In the genomic region with DNA sequence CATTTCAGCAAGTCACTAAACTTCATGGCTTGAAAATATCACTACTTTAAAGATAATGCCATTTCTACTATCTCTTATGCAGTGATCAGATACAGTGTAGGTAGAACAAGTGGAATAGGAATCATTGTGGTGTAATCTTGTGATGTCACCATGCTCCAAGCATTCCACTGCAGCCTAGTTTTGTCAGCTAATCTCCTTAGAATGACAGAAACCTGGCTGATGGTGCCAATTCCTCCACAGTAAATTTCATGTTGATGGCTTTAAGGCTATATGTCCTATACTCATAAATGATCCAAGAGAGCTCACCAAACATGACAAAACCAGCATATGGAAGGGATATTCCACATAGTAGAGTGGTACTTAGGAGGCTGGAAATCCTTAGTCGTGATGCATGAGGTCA, we compare ENCODE assay signal across 21 cellular contexts.
"Had no signal": no experiment of that assay in that cellular context is flagged by ENCODE, and none has a peak within 500 bp of the region (broad histone marks: within the 10 kb centered on the region; RNA-seq: fewer than 3 reads in every experiment).

No MANE protein-coding gene starts in this region.

- H3K27ac ChIP-seq: adrenal gland, coronary artery, esophagus squamous epithelium, tibial nerve, VCaP had no signal

- H3K27ac Mint-ChIP-seq: activated naive CD8-positive, alpha-beta T cell; naive thymus-derived CD8-positive, alpha-beta T cell; progenitor cell of endocrine pancreas; stimulated activated effector memory CD8-positive, alpha-beta T cell treated with anti-CD3 and anti-CD28 coated beads, Interleukin-12 subunit alpha, Interleukin-12 subunit beta, amount 100 ng/mL, for 72 hours; stimulated activated naive CD8-positive, alpha-beta T cell treated with anti-CD3 and anti-CD28 coated beads, Interleukin-15, amount 100 ng/mL, for 72 hours; T-cell; T-helper 2 cell treated with Interferon-gamma antibody and Interleukin-4, amounts not matched to agents 5 μg/mL and 100 μg/mL, for 36 hours had no signal

- H3K9me3 ChIP-seq: adrenal gland, esophagus squamous epithelium, tibial nerve had no signal

- H3K36me3 ChIP-seq: adrenal gland, esophagus squamous epithelium, tibial nerve had no signal

- H3K27me3 Mint-ChIP-seq: activated naive CD8-positive, alpha-beta T cell; progenitor cell of endocrine pancreas; stimulated activated naive CD8-positive, alpha-beta T cell treated with anti-CD3 and anti-CD28 coated beads, Interleukin-15, amount 100 ng/mL, for 72 hours had no signal

- ATAC-seq: naive thymus-derived CD8-positive, alpha-beta T cell; stimulated activated effector memory CD8-positive, alpha-beta T cell treated with anti-CD3 and anti-CD28 coated beads, Interleukin-12 subunit alpha, Interleukin-12 subunit beta, amount 100 ng/mL, for 72 hours; stimulated activated naive CD8-positive, alpha-beta T cell treated with anti-CD3 and anti-CD28 coated beads, Interleukin-15, amount 100 ng/mL, for 72 hours; T-cell had no signal

- H3K9me3 Mint-ChIP-seq: naive thymus-derived CD8-positive, alpha-beta T cell; stimulated activated effector memory CD8-positive, alpha-beta T cell treated with anti-CD3 and anti-CD28 coated beads, Interleukin-12 subunit alpha, Interleukin-12 subunit beta, amount 100 ng/mL, for 72 hours; stimulated activated naive CD8-positive, alpha-beta T cell treated with anti-CD3 and anti-CD28 coated beads, Interleukin-15, amount 100 ng/mL, for 72 hours; T-cell; T-helper 2 cell treated with Interferon-gamma antibody and Interleukin-4, amounts not matched to agents 5 μg/mL and 100 μg/mL, for 36 hours had no signal

- H3K36me3 Mint-ChIP-seq: activated naive CD8-positive, alpha-beta T cell; naive thymus-derived CD8-positive, alpha-beta T cell; stimulated activated effector memory CD8-positive, alpha-beta T cell treated with anti-CD3 and anti-CD28 coated beads, Interleukin-12 subunit alpha, Interleukin-12 subunit beta, amount 100 ng/mL, for 72 hours; T-cell had no signal

- H3K4me1 ChIP-seq: adrenal gland, esophagus squamous epithelium, tibial nerve had no signal

- H3K4me3 Mint-ChIP-seq: activated naive CD8-positive, alpha-beta T cell; naive thymus-derived CD8-positive, alpha-beta T cell; stimulated activated effector memory CD8-positive, alpha-beta T cell treated with anti-CD3 and anti-CD28 coated beads, Interleukin-12 subunit alpha, Interleukin-12 subunit beta, amount 100 ng/mL, for 72 hours; stimulated activated naive CD8-positive, alpha-beta T cell treated with anti-CD3 and anti-CD28 coated beads, Interleukin-15, amount 100 ng/mL, for 72 hours; T-cell; T-helper 2 cell treated with Interferon-gamma antibody and Interleukin-4, amounts not matched to agents 5 μg/mL and 100 μg/mL, for 36 hours had no signal

- H3K27me3 ChIP-seq: adrenal gland, esophagus squamous epithelium, tibial nerve had no signal

- FAIRE-seq: astrocyte, kidney, urothelium cell line had no signal

- H3K4me1 Mint-ChIP-seq: stimulated activated effector memory CD8-positive, alpha-beta T cell treated with anti-CD3 and anti-CD28 coated beads, Interleukin-12 subunit alpha, Interleukin-12 subunit beta, amount 100 ng/mL, for 72 hours; stimulated activated naive CD8-positive, alpha-beta T cell treated with anti-CD3 and anti-CD28 coated beads, Interleukin-15, amount 100 ng/mL, for 72 hours had no signal

- DNase-seq: activated CD4-positive, CD25-positive, alpha-beta regulatory T cell treated with anti-CD3 and anti-CD28 coated beads, Interleukin-2, amount 50 U/mL, for 72 hours; activated T-cell treated with anti-CD3 and anti-CD28 coated beads, Interleukin-2, amount 50 U/mL, for 1 hour; adrenal gland; cerebellar nuclear complex; esophagus squamous epithelium; kidney; naive thymus-derived CD8-positive, alpha-beta T cell; retina; stimulated activated CD4-positive, alpha-beta T cell treated with anti-CD3 and anti-CD28 coated beads, Interleukin-1b, Interleukin-23, amount 100 ng/mL, for 48 hours; stimulated activated naive CD8-positive, alpha-beta T cell treated with anti-CD3 and anti-CD28 coated beads, Interleukin-15, amount 100 ng/mL, for 72 hours; T-cell had no signal

- H3K4me3 ChIP-seq: adrenal gland, coronary artery, esophagus squamous epithelium, lung, tibial nerve had no signal
